17 cellular contexts compared by ENCODE assay signal in genomic region chr22:41491379-41492100, GRCh38. TPM values are rescaled to one million over a fixed set of nuclear protein-coding genes. Genes with fewer than 3 reads are reported as not detected.
DNase-seq lines count a peak whose midpoint lies in the region; ATAC-seq and TF ChIP-seq lines count a peak whose summit lies in the region.
"Had no signal": no experiment of that assay in that cellular context is flagged by ENCODE, and none has a peak within 500 bp of the region (broad histone marks: within the 10 kb centered on the region; RNA-seq: fewer than 3 reads in every experiment).

No MANE protein-coding gene starts in this region.

- DNase-seq in left kidney (ENCODE audit: low read depth, low spot score) (peak; percentile 74), T-cell (no peak), islet precursor cell (no peak), OCI-M2 (lab: John Stamatoyannopoulos, UW; ENCODE audit: unreplicated experiment) (no peak), T1000 (lab: John Stamatoyannopoulos, UW) (no peak)
- DNase-seq in stimulated activated effector memory CD8-positive, alpha-beta T cell treated with anti-CD3 and anti-CD28 coated beads, Interleukin-12 subunit alpha, Interleukin-12 subunit beta, amount 100 ng/mL, for 72 hours (ENCODE audit: low spot score in 2 of 2), result no peak
- DNase-seq: activated CD4-positive, alpha-beta T cell treated with anti-CD3 and anti-CD28 coated beads for 4 hours; BE2C; cortex of kidney; NCI-H1105; T-helper 17 cell had no signal

- H3K9me3 ChIP-seq in HEK293 (ENCODE audit: control insufficient read depth, insufficient read depth, low read depth, low read length), result no peaks in the 10 kb centered on the region
- H3K9me3 ChIP-seq: BE2C had no signal

- no peak overlapping the region for H3K4me3 ChIP-seq in HEK293 (ENCODE audit: low read depth, low read length)

- peak overlapping the region; percentile 74 for H3K27ac Mint-ChIP-seq in stimulated activated effector memory CD8-positive, alpha-beta T cell treated with anti-CD3 and anti-CD28 coated beads, Interleukin-12 subunit alpha, Interleukin-12 subunit beta, amount 100 ng/mL, for 72 hours
- no peak overlapping the region for H3K27ac Mint-ChIP-seq in T-cell
- H3K27ac Mint-ChIP-seq: T-helper 17 cell had no signal

- H3K27me3 Mint-ChIP-seq in T-cell, result no peaks in the 10 kb centered on the region
- H3K27me3 Mint-ChIP-seq: T-helper 17 cell had no signal

- H3K9me3 Mint-ChIP-seq in stimulated activated effector memory CD8-positive, alpha-beta T cell treated with anti-CD3 and anti-CD28 coated beads, Interleukin-12 subunit alpha, Interleukin-12 subunit beta, amount 100 ng/mL, for 72 hours, result no peaks in the 10 kb centered on the region
- H3K9me3 Mint-ChIP-seq in T-cell, result no peaks in the 10 kb centered on the region
- H3K9me3 Mint-ChIP-seq: neural crest cell had no signal

- no peak for TF ChIP-seq CTCF in HEK293 (tag by site-specific recombination; IDR thresholded peaks at IDR 0.05)

- peaks cover 30% of the 10 kb centered on the region for H3K4me1 Mint-ChIP-seq in stimulated activated effector memory CD8-positive, alpha-beta T cell treated with anti-CD3 and anti-CD28 coated beads, Interleukin-12 subunit alpha, Interleukin-12 subunit beta, amount 100 ng/mL, for 72 hours
- H3K4me1 Mint-ChIP-seq in T-cell, result peaks cover 33 to 34% (median 33%) of the 10 kb centered on the region in 3 donors
- H3K4me1 Mint-ChIP-seq: neural crest cell had no signal

- H3K36me3 Mint-ChIP-seq in stimulated activated effector memory CD8-positive, alpha-beta T cell treated with anti-CD3 and anti-CD28 coated beads, Interleukin-12 subunit alpha, Interleukin-12 subunit beta, amount 100 ng/mL, for 72 hours, result no peaks in the 10 kb centered on the region
- H3K36me3 Mint-ChIP-seq in T-cell, result no peaks in the 10 kb centered on the region

- H3K4me1 ChIP-seq in HEK293 (ENCODE audit: control insufficient read depth, insufficient read depth, low read length), result peaks cover 25% of the 10 kb centered on the region

- CTCF ChIA-PET in HEK293 (lab: Yijun Ruan, JAX) (interaction anchor here (0.6 to 3.3 kb wide), 9 partner anchors 9 to 136 kb away, joined by 3 to 23 read pairs (median 4); no protein-coding TSS in a partner anchor), T-cell (lab: Charles Lee) (interaction anchor here in 1 of 2 donors (0.6 kb wide), 1 partner anchor 54 kb away, joined by 3 read pairs; no protein-coding TSS in a partner anchor)

- no peak overlapping the region for H3K4me3 Mint-ChIP-seq in stimulated activated effector memory CD8-positive, alpha-beta T cell treated with anti-CD3 and anti-CD28 coated beads, Interleukin-12 subunit alpha, Interleukin-12 subunit beta, amount 100 ng/mL, for 72 hours
- no peak overlapping the region for H3K4me3 Mint-ChIP-seq in T-cell
- H3K4me3 Mint-ChIP-seq: neural crest cell, T-helper 17 cell had no signal

- peaks cover 0 to 5% of the 10 kb centered on the region in 2 experiments; a peak in 1 of 3 replicates for H3K36me3 ChIP-seq in HEK293 (ENCODE audit: control insufficient read depth in 2 of 2, insufficient read depth in 1 of 2, low read length in 2 of 2)

- POLR2A ChIA-PET in HEK293 (lab: Yijun Ruan, JAX), result interaction anchor here (0.6 to 0.8 kb wide), 2 partner anchors 22 to 560 kb away, joined by 3 read pairs; no protein-coding TSS in a partner anchor
- POLR2A ChIA-PET in T-cell (lab: Charles Lee), result interaction anchor here in 1 of 2 donors (0.5 to 0.6 kb wide), 2 partner anchors 30 to 399 kb away, joined by 3 to 6 read pairs; no protein-coding TSS in a partner anchor

- ATAC-seq in stimulated activated effector memory CD8-positive, alpha-beta T cell treated with anti-CD3 and anti-CD28 coated beads, Interleukin-12 subunit alpha, Interleukin-12 subunit beta, amount 100 ng/mL, for 72 hours, result no peak
- no peak for ATAC-seq in T-cell (replicated peaks in 1 of 4)
- ATAC-seq: HCT116, HepG2, Panc1, T-helper 17 cell had no signal

- H3K27ac ChIP-seq in HEK293 (ENCODE audit: extremely low read depth, low read depth, low read length) (peak overlapping the region; percentile 14; the same call in 1 of the 2 replicates), cingulate gyrus (ENCODE audit: low read depth, low read length) (peak overlapping the region; percentile 83)

TF ChIP-seq in HEK293, 187 proteins besides CTCF, POLR2A, EP300 and RAD21 (continues in another document):
- TF ChIP-seq ZNF48 (tag by site-specific recombination; IDR thresholded peaks at IDR 0.05) (no peak), ZNF843 (tag by site-specific recombination; IDR thresholded peaks at IDR 0.05) (peak; percentile 48; the same call in 1 of the 2 replicates), ZIC2 (tag by site-specific recombination; IDR thresholded peaks at IDR 0.05) (peak; percentile 87), EGR2 (tag by site-specific recombination; IDR thresholded peaks at IDR 0.05; ENCODE audit: low read depth) (no peak), ZNF660 (tag by site-specific recombination; IDR thresholded peaks at IDR 0.05) (no peak), ZNF433 (tag by site-specific recombination; IDR thresholded peaks at IDR 0.05; ENCODE audit: low read depth) (no peak), IKZF3 (tag by site-specific recombination; IDR thresholded peaks at IDR 0.05) (0 out of 2 replicates have a peak, but pooled peaks have one; percentile 21), FEZF1 (tag by site-specific recombination; IDR thresholded peaks at IDR 0.05) (peak; percentile 89), ZNF169 (tag by site-specific recombination; IDR thresholded peaks at IDR 0.05) (no peak), ZBTB8A (tag by site-specific recombination; IDR thresholded peaks at IDR 0.05) (peak; percentile 37; the same call in 1 of the 2 replicates), GLIS2 (tag by site-specific recombination; IDR thresholded peaks at IDR 0.05) (no peak), ZNF776 (tag by site-specific recombination; IDR thresholded peaks at IDR 0.05; ENCODE audit: borderline replicate concordance) (no peak), ZFP69B (tag by site-specific recombination; IDR thresholded peaks at IDR 0.05) (no peak), ZNF785 (tag by site-specific recombination; IDR thresholded peaks at IDR 0.05) (no peak), SP2 (tag by site-specific recombination; IDR thresholded peaks at IDR 0.05) (no peak), ZBTB20 (tag by site-specific recombination; IDR thresholded peaks at IDR 0.05) (no peak), SCRT2 (tag by site-specific recombination; IDR thresholded peaks at IDR 0.05) (0 out of 2 replicates have a peak, but pooled peaks have one; percentile 25), OSR2 (tag by site-specific recombination; IDR thresholded peaks at IDR 0.05) (peak; percentile 78), ZNF555 (tag by site-specific recombination; conservative IDR thresholded peaks at IDR 0.05) (no peak), ZNF473 (tag by site-specific recombination; IDR thresholded peaks at IDR 0.05) (no peak), ZNF645 (tag by site-specific recombination; IDR thresholded peaks at IDR 0.05) (no peak), ZNF146 (tag by site-specific recombination; IDR thresholded peaks at IDR 0.05) (no peak), ZNF747 (tag by site-specific recombination; IDR thresholded peaks at IDR 0.05) (no peak), GLI2 (tag by site-specific recombination; IDR thresholded peaks at IDR 0.05; ENCODE audit: borderline replicate concordance, low read depth) (peak; percentile 63; the same call in 1 of the 2 replicates), ZNF548 (tag by site-specific recombination; IDR thresholded peaks at IDR 0.05) (no peak), ZNF639 (tag by site-specific recombination; IDR thresholded peaks at IDR 0.05) (no peak), ZFP37 (tag by site-specific recombination; IDR thresholded peaks at IDR 0.05) (no peak), ZNF341 (tag by site-specific recombination; IDR thresholded peaks at IDR 0.05; ENCODE audit: low read depth) (peak; percentile 75), ZNF76 (tag by site-specific recombination; IDR thresholded peaks at IDR 0.05; ENCODE audit: borderline replicate concordance, low read depth) (no peak)
- TF ChIP-seq, protein P1, sequence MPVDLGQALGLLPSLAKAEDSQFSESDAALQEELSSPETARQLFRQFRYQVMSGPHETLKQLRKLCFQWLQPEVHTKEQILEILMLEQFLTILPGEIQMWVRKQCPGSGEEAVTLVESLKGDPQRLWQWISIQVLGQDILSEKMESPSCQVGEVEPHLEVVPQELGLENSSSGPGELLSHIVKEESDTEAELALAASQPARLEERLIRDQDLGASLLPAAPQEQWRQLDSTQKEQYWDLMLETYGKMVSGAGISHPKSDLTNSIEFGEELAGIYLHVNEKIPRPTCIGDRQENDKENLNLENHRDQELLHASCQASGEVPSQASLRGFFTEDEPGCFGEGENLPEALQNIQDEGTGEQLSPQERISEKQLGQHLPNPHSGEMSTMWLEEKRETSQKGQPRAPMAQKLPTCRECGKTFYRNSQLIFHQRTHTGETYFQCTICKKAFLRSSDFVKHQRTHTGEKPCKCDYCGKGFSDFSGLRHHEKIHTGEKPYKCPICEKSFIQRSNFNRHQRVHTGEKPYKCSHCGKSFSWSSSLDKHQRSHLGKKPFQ (tag by site-specific recombination; IDR thresholded peaks at IDR 0.05), result peak; percentile 18; the same call in 1 of the 2 replicates

RNA-seq across cellular contexts. Expression of gene ACO2, which starts 22.6 kb away (rescaled TPM):
- 10 to 100 TPM; 72.0 to 82.2 (median 77.0) TPM for total RNA-seq in T-cell

RNA-seq across cellular contexts. Expression of gene PHF5A, which starts 23.0 kb away (rescaled TPM):
- total RNA-seq in T-cell, result 10 to 100 TPM; 29.0 to 45.9 (median 38.0) TPM

RNA-seq across cellular contexts. Expression of gene TOB2, which starts 44.9 kb away (rescaled TPM):
- 10 to 100 TPM; 22.2 to 48.6 (median 37.9) TPM for total RNA-seq in T-cell

RNA-seq across cellular contexts. Expression of gene POLR3H, which starts 52.7 kb away (rescaled TPM):
- total RNA-seq in T-cell, result 10 to 100 TPM; 20.6 to 57.7 (median 44.9) TPM
